20 cellular contexts compared by ENCODE assay signal in genomic region chr5:31937703-31938102, GRCh38.
"Had no signal": no experiment of that assay in that cellular context is flagged by ENCODE, and none has a peak within 500 bp of the region (broad histone marks: within the 10 kb centered on the region; RNA-seq: fewer than 3 reads in every experiment).

No MANE protein-coding gene starts in this region.

- H3K9ac ChIP-seq: neural progenitor cell had no signal

- H3K4me3 ChIP-seq: neural progenitor cell, prostate gland, right atrium auricular region, thoracic aorta had no signal

- H3K4me3 Mint-ChIP-seq: activated CD4-positive, alpha-beta T cell treated with anti-CD3 and anti-CD28 coated beads, Interleukin-2, amount 10 ng/mL, durations not matched to agents 24 days and 14 days; effector memory CD8-positive, alpha-beta T cell; memory B cell; neural progenitor cell; stimulated activated naive CD8-positive, alpha-beta T cell treated with anti-CD3 and anti-CD28 coated beads, Interleukin-15, Interleukin-2, amounts not matched to agents 100 ng/mL and 50 ng/mL, for 24 hours had no signal

- H3K27me3 ChIP-seq: neural progenitor cell, right atrium auricular region had no signal

- H3K9me3 Mint-ChIP-seq: activated CD4-positive, alpha-beta T cell treated with anti-CD3 and anti-CD28 coated beads, Interleukin-2, amount 10 ng/mL, durations not matched to agents 24 days and 14 days; memory B cell had no signal

- H3K36me3 Mint-ChIP-seq: memory B cell, neural progenitor cell had no signal

- H3K27ac Mint-ChIP-seq: activated CD4-positive, alpha-beta T cell treated with anti-CD3 and anti-CD28 coated beads, Interleukin-2, amount 10 ng/mL, durations not matched to agents 24 days and 14 days; effector memory CD8-positive, alpha-beta T cell; memory B cell; neural progenitor cell; stimulated activated naive CD8-positive, alpha-beta T cell treated with anti-CD3 and anti-CD28 coated beads, Interleukin-15, Interleukin-2, amounts not matched to agents 100 ng/mL and 50 ng/mL, for 24 hours had no signal

- H3K9me3 ChIP-seq: prostate gland, right atrium auricular region, thoracic aorta had no signal

- H3K4me1 Mint-ChIP-seq: activated CD4-positive, alpha-beta T cell treated with anti-CD3 and anti-CD28 coated beads, Interleukin-2, amount 10 ng/mL, durations not matched to agents 24 days and 14 days; memory B cell had no signal

- H3K27me3 Mint-ChIP-seq: activated CD4-positive, alpha-beta T cell treated with anti-CD3 and anti-CD28 coated beads, Interleukin-2, amount 10 ng/mL, durations not matched to agents 24 days and 14 days; stimulated activated naive CD8-positive, alpha-beta T cell treated with anti-CD3 and anti-CD28 coated beads, Interleukin-15, Interleukin-2, amounts not matched to agents 100 ng/mL and 50 ng/mL, for 24 hours had no signal

- H3K27ac ChIP-seq: neural progenitor cell, prostate gland, right atrium auricular region, thoracic aorta had no signal

- ATAC-seq: effector memory CD8-positive, alpha-beta T cell; left lobe of liver had no signal

- DNase-seq: activated CD4-positive, alpha-beta T cell treated with anti-CD3 and anti-CD28 coated beads, Interleukin-2, amount 10 ng/mL, durations not matched to agents 24 days and 14 days; activated CD8-positive, alpha-beta memory T cell treated with anti-CD3 and anti-CD28 coated beads for 24 hours; activated CD8-positive, alpha-beta memory T cell treated with anti-CD3 and anti-CD28 coated beads, Interleukin-2, amount 50 U/mL, for 48 hours; activated effector memory CD4-positive, alpha-beta T cell treated with anti-CD3 and anti-CD28 coated beads, Interleukin-2, amount 50 U/mL, for 16 hours; activated naive CD4-positive, alpha-beta T cell treated with anti-CD3 and anti-CD28 coated beads, Interleukin-2, amount 50 U/mL, for 16 hours; activated T-cell treated with anti-CD3 and anti-CD28 coated beads, Interleukin-2, amount 50 U/mL, for 48 hours; effector memory CD8-positive, alpha-beta T cell; foreskin melanocyte; glutamatergic neuron; hippocampal formation; stimulated activated CD4-positive, alpha-beta T cell treated with anti-CD3 and anti-CD28 coated beads, Interleukin-2, amount 100 ng/mL, for 24 hours; T-helper 1 cell; T-helper 9 cell had no signal

- H3K36me3 ChIP-seq: neural progenitor cell, prostate gland, right atrium auricular region, thoracic aorta had no signal
